Comparison of ENCODE assay signal across 24 cellular contexts in the genomic region with DNA sequence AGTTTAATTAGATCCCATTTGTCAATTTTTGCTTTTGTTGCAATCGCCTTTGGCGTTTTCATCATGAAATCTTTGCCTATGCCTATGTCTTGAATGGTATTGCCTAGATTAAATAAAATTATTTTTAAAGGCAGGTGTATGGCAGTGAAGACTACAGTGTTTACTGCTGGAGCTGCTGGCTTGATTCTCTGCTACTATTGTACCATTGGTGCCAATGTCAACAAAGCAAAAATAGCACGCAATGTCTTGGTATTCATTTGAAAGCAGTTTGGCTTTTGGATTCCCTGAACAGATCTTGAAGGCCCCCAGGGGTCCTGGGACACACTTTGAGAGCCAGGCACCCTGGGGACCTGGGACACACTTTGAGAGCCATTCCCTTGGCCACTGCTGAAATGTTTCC.
"Had no signal": no experiment of that assay in that cellular context is flagged by ENCODE, and none has a peak within 500 bp of the region (broad histone marks: within the 10 kb centered on the region; RNA-seq: fewer than 3 reads in every experiment).

No MANE protein-coding gene starts in this region.

- H3K27ac ChIP-seq: neural progenitor cell, ovary, parathyroid adenoma, psoas muscle, right lobe of liver, sigmoid colon, stomach, thoracic aorta, thyroid gland, tibial nerve, upper lobe of left lung, vagina had no signal

- DNase-seq: natural killer cell; occipital lobe; ovary; posterior cingulate gyrus; psoas muscle; right cardiac atrium; right lobe of liver; sigmoid colon; small intestine; stimulated activated CD4-positive, alpha-beta T cell treated with anti-CD3 and anti-CD28 coated beads, Interleukin-15, amount 100 ng/mL, for 24 hours; stimulated activated CD4-positive, alpha-beta T cell treated with anti-CD3 and anti-CD28 coated beads, Interleukin-2, amount 100 ng/mL, for 24 hours; stimulated activated CD4-positive, alpha-beta T cell treated with anti-CD3 and anti-CD28 coated beads, Interleukin-2, amount 100 ng/mL, for 48 hours; stimulated activated CD4-positive, alpha-beta T cell treated with anti-CD3 and anti-CD28 coated beads, Interleukin-4, amount 100 ng/mL, for 24 hours; stimulated activated naive B cell treated with anti-CD40 and anti-IgM and Interleukin-4, amounts not matched to agents 10 μg/mL and 1 μg/mL and 100 μg/mL, for 72 hours; stimulated activated naive CD4-positive, alpha-beta T cell treated with Interleukin-2 at 50 U/mL for 16 hours; stomach; thyroid gland; trophoblast cell had no signal
